Comparison of ENCODE assay signal across 8 cellular contexts in the genomic region with DNA sequence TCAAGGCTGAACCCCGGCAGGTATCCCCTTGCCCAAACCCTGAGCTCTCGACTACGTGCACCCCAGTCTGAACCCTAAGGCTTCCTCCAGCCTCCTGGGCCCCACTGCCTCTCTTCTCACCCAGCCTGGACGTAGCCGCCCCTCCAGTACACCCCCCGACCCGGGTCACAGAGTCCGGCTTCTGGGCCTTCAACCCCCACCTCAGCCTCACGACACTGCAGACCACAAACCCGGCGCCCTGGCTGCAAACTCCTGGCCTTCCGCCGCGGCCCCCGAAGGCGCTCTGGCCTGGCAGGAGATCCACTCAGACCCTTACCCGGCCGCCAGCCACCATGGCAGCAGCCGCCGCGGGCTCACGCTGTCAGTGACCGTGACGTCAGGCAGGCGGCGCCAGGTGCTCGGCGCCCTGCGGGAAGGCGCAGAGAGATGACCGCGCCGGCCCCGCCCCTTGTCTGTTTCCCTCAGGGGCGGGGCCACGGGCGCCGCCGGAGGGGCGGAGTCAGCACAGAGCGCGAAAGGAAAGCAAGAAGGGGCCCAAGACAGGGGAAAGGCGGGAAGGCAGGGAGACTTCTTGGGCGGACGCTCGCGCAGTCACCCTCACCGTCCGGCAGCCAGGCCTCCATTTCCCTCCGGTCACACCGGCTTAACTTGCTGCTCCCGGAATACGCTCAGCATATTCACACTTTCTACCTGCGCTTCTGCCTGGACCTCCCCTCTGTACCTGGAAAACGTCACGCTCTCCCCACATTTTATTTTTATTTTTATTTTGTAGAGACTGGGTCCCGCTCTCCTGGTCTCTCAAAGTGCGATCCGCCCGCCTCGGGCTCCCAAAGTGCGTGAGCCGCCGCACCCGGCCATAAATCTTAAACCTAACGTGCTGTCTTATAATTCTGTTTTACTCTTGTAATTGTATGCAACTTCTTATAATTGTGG. TPM values are rescaled to one million over a fixed set of nuclear protein-coding genes. Genes with fewer than 3 reads are reported as not detected.
DNase-seq lines count a peak whose midpoint lies in the region; ATAC-seq and TF ChIP-seq lines count a peak whose summit lies in the region.

A gene with protein sequence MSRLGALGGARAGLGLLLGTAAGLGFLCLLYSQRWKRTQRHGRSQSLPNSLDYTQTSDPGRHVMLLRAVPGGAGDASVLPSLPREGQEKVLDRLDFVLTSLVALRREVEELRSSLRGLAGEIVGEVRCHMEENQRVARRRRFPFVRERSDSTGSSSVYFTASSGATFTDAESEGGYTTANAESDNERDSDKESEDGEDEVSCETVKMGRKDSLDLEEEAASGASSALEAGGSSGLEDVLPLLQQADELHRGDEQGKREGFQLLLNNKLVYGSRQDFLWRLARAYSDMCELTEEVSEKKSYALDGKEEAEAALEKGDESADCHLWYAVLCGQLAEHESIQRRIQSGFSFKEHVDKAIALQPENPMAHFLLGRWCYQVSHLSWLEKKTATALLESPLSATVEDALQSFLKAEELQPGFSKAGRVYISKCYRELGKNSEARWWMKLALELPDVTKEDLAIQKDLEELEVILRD (minus strand): TSS at position 372 of the 933 bp plus-strand sequence. CDS start 471 bp downstream, outside the sequence.

- peaks cover 0 to 30% (median 11%) of the 10 kb centered on the region in 9 donors for H3K36me3 ChIP-seq in heart right ventricle
- H3K36me3 ChIP-seq in prostate gland: peaks cover 0 to 9% of the 10 kb centered on the region in 2 donors

- H3K4me1 ChIP-seq in heart right ventricle (peaks cover 0 to 27% (median 17%) of the 10 kb centered on the region in 9 donors), prostate gland (replicated peaks) (no peaks in the 10 kb centered on the region)

- ATAC-seq in HG02852 (IDR thresholded peaks at IDR 0.05; ENCODE audit: unreplicated experiment) (peak; percentile 81), heart right ventricle (peak; percentile 98 to 100 (median 98))

- H3K27ac Mint-ChIP-seq in T-helper 1 cell treated with Interleukin-12 subunit alpha and Interleukin-12 subunit beta and Interleukin-4 antibody, amounts not matched to agents 30 μg/mL and 1 μg/mL, for 36 hours: peak within 1 kb of the TSS; percentile 99

- intact Hi-C loops in heart right ventricle (cut with DNase I) (loop anchor here in 3 of 10 donors (1.0 to 10.0 kb wide), 4 partner anchors 52 to 140 kb away; a partner anchor contains a TSS), prostate gland (cut with DNase I) (no loop called here)

- TF ChIP-seq CTCF in GM13976 (IDR thresholded peaks at IDR 0.05; ENCODE audit: borderline replicate concordance, control extremely low read depth, extremely low read depth, insufficient read depth, missing control alignments) (no peak), heart right ventricle (IDR thresholded peaks at IDR 0.05) (peak in 3 of 9 donors; percentile 19 to 37 (median 21)), prostate gland (IDR thresholded peaks at IDR 0.05) (peak in 3 of 4 experiments; percentile 27 to 71 (median 57))

- no peaks in the 10 kb centered on the region for H3K9me3 ChIP-seq in heart right ventricle
- no peaks in the 10 kb centered on the region for H3K9me3 ChIP-seq in prostate gland

- TF ChIP-seq POLR2A in prostate gland (IDR thresholded peaks at IDR 0.05): peak; percentile 94

- H3K27me3 Mint-ChIP-seq in T-helper 1 cell treated with Interleukin-12 subunit alpha and Interleukin-12 subunit beta and Interleukin-4 antibody, amounts not matched to agents 30 μg/mL and 1 μg/mL, for 36 hours (ENCODE audit: low read depth): no peaks in the 10 kb centered on the region

- H3K27me3 ChIP-seq in heart right ventricle (no peaks in the 10 kb centered on the region), prostate gland (replicated peaks; ENCODE audit: insufficient read depth) (no peaks in the 10 kb centered on the region)

- peaks cover 34% of the 10 kb centered on the region for H3K4me1 Mint-ChIP-seq in T-helper 1 cell treated with Interleukin-12 subunit alpha and Interleukin-12 subunit beta and Interleukin-4 antibody, amounts not matched to agents 30 μg/mL and 1 μg/mL, for 36 hours (ENCODE audit: low read depth)

- DNase-seq in GM13976 (ENCODE audit: low spot score) (peak; percentile 98), NCI-H1694 treated with DMSO at 0.1 percent for 48 hours (lab: John Stamatoyannopoulos, UW) (peak; percentile 79), amniotic epithelial cell (ENCODE audit: low read depth) (peak; percentile 79), heart right ventricle (peak; percentile 90 to 94), prostate gland (ENCODE audit: low spot score) (peak; percentile 91), ureter (ENCODE audit: low spot score) (peak; percentile 93)

- peak within 1 kb of the TSS in 9 of 10 donors; percentile 75 to 89 (median 82) for H3K27ac ChIP-seq in heart right ventricle
- peak within 1 kb of the TSS; percentile 85 to 91 for H3K27ac ChIP-seq in prostate gland

- peak within 1 kb of the TSS; percentile 74 to 96 (median 90) for H3K4me3 ChIP-seq in heart right ventricle
- H3K4me3 ChIP-seq in prostate gland: peak within 1 kb of the TSS; percentile 71 to 74

- no peaks in the 10 kb centered on the region for H3K9me3 Mint-ChIP-seq in T-helper 1 cell treated with Interleukin-12 subunit alpha and Interleukin-12 subunit beta and Interleukin-4 antibody, amounts not matched to agents 30 μg/mL and 1 μg/mL, for 36 hours

- WGBS in heart right ventricle, 2 donors: 1 to 2% methylated on average over 63 to 66 of the region's 66 CpGs
- WGBS in prostate gland: under 1% methylated on average over 64 of the region's 66 CpGs

- in situ Hi-C loops in GM13976 (cut with MboI; ENCODE audit: low sequenced_read_pairs, unreplicated experiment): no loop called here

- H3K36me3 Mint-ChIP-seq in T-helper 1 cell treated with Interleukin-12 subunit alpha and Interleukin-12 subunit beta and Interleukin-4 antibody, amounts not matched to agents 30 μg/mL and 1 μg/mL, for 36 hours (ENCODE audit: low read depth): peaks cover 20% of the 10 kb centered on the region

- peak within 1 kb of the TSS; percentile 93 for H3K4me3 Mint-ChIP-seq in T-helper 1 cell treated with Interleukin-12 subunit alpha and Interleukin-12 subunit beta and Interleukin-4 antibody, amounts not matched to agents 30 μg/mL and 1 μg/mL, for 36 hours

RNA-seq across cellular contexts. Expression of the gene that starts here (rescaled TPM):
- total RNA-seq in heart right ventricle: 10 to 100 TPM; 12.2 to 20.9 (median 17.6) TPM
- 10 to 100 TPM; 16.2 to 21.7 TPM for polyA plus RNA-seq in heart right ventricle
- 10 to 100 TPM; 28.2 to 31.9 TPM for total RNA-seq in prostate gland
- total RNA-seq in ureter: 34.6 TPM

Comparison
In these comparisons a context has a peak if more than half of its experiments do, and no peak if none do; other contexts are left out.
1. Peak in every context shown above with its lines: DNase-seq, ATAC-seq, H3K4me3 ChIP-seq and H3K27ac ChIP-seq.